Comparison of ENCODE assay signal across 20 cellular contexts in genomic region chr5:126389179-126389578, GRCh38. TPM values are rescaled to one million over a fixed set of nuclear protein-coding genes. Genes with fewer than 3 reads are reported as not detected.
DNase-seq lines count a peak whose midpoint lies in the region; ATAC-seq, FAIRE-seq and TF ChIP-seq lines count a peak whose summit lies in the region.
"Had no signal": no experiment of that assay in that cellular context is flagged by ENCODE, and none has a peak within 500 bp of the region (broad histone marks: within the 10 kb centered on the region; RNA-seq: fewer than 3 reads in every experiment).

No MANE protein-coding gene starts in this region.

- H3K9me3 ChIP-seq in colonic mucosa (no peaks in the 10 kb centered on the region), keratinocyte (ENCODE audit: control insufficient read depth, low read depth, low read length) (no peaks in the 10 kb centered on the region), mucosa of descending colon (no peaks in the 10 kb centered on the region), transverse colon (no peaks in the 10 kb centered on the region)

- 50 to 53% methylated on average over 3 of the region's 3 CpGs for WGBS in transverse colon (ENCODE audit: low coverage in 1 of 2), 2 donors

- H3K27me3 ChIP-seq in colonic mucosa (no peaks in the 10 kb centered on the region), keratinocyte (ENCODE audit: control insufficient read depth, extremely low read depth, insufficient read depth, low read length) (no peaks in the 10 kb centered on the region), transverse colon (no peaks in the 10 kb centered on the region)

- FAIRE-seq in keratinocyte (lab: Jason Lieb, UNC) = peak; percentile 20
- FAIRE-seq: GM12891, GM18507, H1 had no signal

- peak overlapping the region; percentile 8 for H2AFZ ChIP-seq in keratinocyte (ENCODE audit: control insufficient read depth, low read length)
- H2AFZ ChIP-seq: GM23248 had no signal

- intact Hi-C loops in colonic mucosa (cut with DNase I) (no loop called here), mucosa of descending colon (cut with DNase I, micrococcal nuclease) (no loop called here), transverse colon (cut with DNase I; ENCODE audit: low total_unique reads) (no loop called here), Right ventricle myocardium superior (cut with DNase I) (no loop called here)

- in situ Hi-C loops in transverse colon (cut with MboI; ENCODE audit: low pct_ligation_motif_present in 1 of 4, low pct_unique_long_range_greater_than_20kb in 1 of 4, low sequenced_read_pairs in 3 of 4) = no loop called here

- H3K9ac ChIP-seq in colonic mucosa (ENCODE audit: low read depth in 2 of 2, low read length in 2 of 2) = no peak overlapping the region
- no peak overlapping the region for H3K9ac ChIP-seq in keratinocyte (ENCODE audit: control insufficient read depth, extremely low read depth, insufficient read depth, low read length)
- H3K9ac ChIP-seq: GM23248 had no signal

- TF ChIP-seq EP300 in transverse colon (IDR thresholded peaks at IDR 0.05; ENCODE audit: low read depth) = no peak

- dilution Hi-C loops in keratinocyte (cut with MboI; ENCODE audit: extremely low pct_ligation_motif_present, low sequenced_read_pairs) = no loop called here

- no peak overlapping the region for H3K4me3 ChIP-seq in colonic mucosa
- no peak overlapping the region for H3K4me3 ChIP-seq in keratinocyte (ENCODE audit: control insufficient read depth in 2 of 3, extremely low read depth in 1 of 3, insufficient read depth in 2 of 3, low read depth in 1 of 3, low read length in 3 of 3)
- no peak overlapping the region for H3K4me3 ChIP-seq in mucosa of descending colon
- H3K4me3 ChIP-seq in transverse colon = no peak overlapping the region
- H3K4me3 ChIP-seq: GM23248 had no signal

- no peaks in the 10 kb centered on the region for H3K36me3 ChIP-seq in colonic mucosa
- H3K36me3 ChIP-seq in keratinocyte (ENCODE audit: control insufficient read depth in 2 of 2, extremely low read depth in 1 of 2, insufficient read depth in 2 of 2, low read length in 2 of 2) = no peaks in the 10 kb centered on the region
- no peaks in the 10 kb centered on the region for H3K36me3 ChIP-seq in mucosa of descending colon (ENCODE audit: low read depth)
- no peaks in the 10 kb centered on the region for H3K36me3 ChIP-seq in transverse colon

- TF ChIP-seq POLR2A in transverse colon (IDR thresholded peaks at IDR 0.05) = no peak

- peak overlapping the region; percentile 62 for H3K27ac ChIP-seq in colonic mucosa
- no peak overlapping the region for H3K27ac ChIP-seq in keratinocyte (ENCODE audit: control insufficient read depth, insufficient read depth, low read length)
- peak overlapping the region; percentile 61 to 74 (median 64) for H3K27ac ChIP-seq in transverse colon
- H3K27ac ChIP-seq: GM23248 had no signal

- DNase-seq in colonic mucosa (no peak), keratinocyte (ENCODE audit: low read depth, low spot score) (no peak), mucosa of descending colon (no peak), transverse colon (no peak), Right ventricle myocardium superior (no peak), HT-29 (ENCODE audit: low spot score) (no peak)
- DNase-seq: C1 segment of cervical spinal cord; Calu3; CD4-positive, alpha-beta memory T cell; COR-L47; DMS53; DMS79 treated with DMSO at 0.1 percent for 48 hours; GF-D8; GM23248; H7; HCEC 1CT had no signal

- peak; percentile 76 for ATAC-seq in mucosa of descending colon
- ATAC-seq in Right ventricle myocardium superior (ENCODE audit: poor library complexity) = no peak
- ATAC-seq in GM21526 (IDR thresholded peaks at IDR 0.05; ENCODE audit: low FRiP score, unreplicated experiment) = no peak

- H4K20me1 ChIP-seq in keratinocyte (ENCODE audit: control insufficient read depth, extremely low read depth, insufficient read depth, low read length) = no peaks in the 10 kb centered on the region

- no peaks in the 10 kb centered on the region for H3K79me2 ChIP-seq in keratinocyte (ENCODE audit: control insufficient read depth, insufficient read depth, low read length)

- TF ChIP-seq CTCF in colonic mucosa (IDR thresholded peaks at IDR 0.05) (no peak), keratinocyte (optimal IDR thresholded peaks at IDR 0.05 in 1 of 3, IDR thresholded peaks at IDR 0.05 in 1 of 3, conservative IDR thresholded peaks at IDR 0.05 in 1 of 3; ENCODE audit: extremely low read depth in 1 of 3, insufficient read depth in 2 of 3, low read length in 3 of 3) (no peak), mucosa of descending colon (IDR thresholded peaks at IDR 0.05) (no peak), transverse colon (IDR thresholded peaks at IDR 0.05) (no peak)

- no peaks in the 10 kb centered on the region for H3K9me1 ChIP-seq in keratinocyte (ENCODE audit: control insufficient read depth, extremely low read depth, insufficient read depth, low read length)

- no peak overlapping the region for H3K4me2 ChIP-seq in keratinocyte (ENCODE audit: control insufficient read depth, extremely low read depth, insufficient read depth, low read depth, low read length)

- H3K4me1 ChIP-seq in colonic mucosa (peaks cover 6% of the 10 kb centered on the region), keratinocyte (ENCODE audit: control insufficient read depth, extremely low read depth, insufficient read depth, low read length) (peaks cover 28% of the 10 kb centered on the region), mucosa of descending colon (ENCODE audit: low read depth) (peaks cover 22% of the 10 kb centered on the region), transverse colon (peaks cover 18 to 65% (median 51%) of the 10 kb centered on the region in 4 donors)

RNA-seq across cellular contexts. Expression of gene GRAMD2B, which starts 34.0 kb away (rescaled TPM):
- total RNA-seq in colonic mucosa = 10 to 100 TPM; 30.9 to 60.4 TPM
- polyA plus RNA-seq in keratinocyte = 37.6 to 45.9 TPM (median 42.9 TPM) in 3 replicates
- polyA plus RNA-seq in keratinocyte (2011; ENCODE audit: low read depth) = 62.9 TPM
- 32.0 and 46.3 TPM in 2 replicates for polyA plus RNA-seq in keratinocyte (2011; cell fraction: cytosol; rRNA removed)
- polyA plus RNA-seq in keratinocyte (2011; cell fraction: nucleus; rRNA removed) = 38.5 and 43.3 TPM in 2 replicates
- 25.5 and 51.0 TPM in 2 replicates for polyA plus RNA-seq in keratinocyte (2012; ENCODE audit: low replicate concordance)
- 6.6 to 20.9 TPM (median 16.2 TPM) in 3 replicates for polyA minus RNA-seq in keratinocyte
- 22.4 TPM for polyA minus RNA-seq in keratinocyte (2011; cell fraction: cytosol; rRNA and poly(A)+ RNA removed)
- 14.1 and 36.8 TPM in 2 replicates for polyA minus RNA-seq in keratinocyte (2011; cell fraction: nucleus; rRNA and poly(A)+ RNA removed)
- 10 to 100 TPM; 44.8 to 83.3 (median 55.6) TPM for total RNA-seq in mucosa of descending colon
- 100 to 1,000 TPM in 3 of 4 donors, 10 to 100 TPM in 1; 93.9 to 191 (median 161) TPM for total RNA-seq in transverse colon
- 25.4 TPM for total RNA-seq in Right ventricle myocardium superior
- 4.0 and 5.7 TPM in 2 replicates for total RNA-seq in HT-29 (2014; rRNA removed; shearing (Covaris generic))
